17 cellular contexts compared by ENCODE assay signal in the genomic region with DNA sequence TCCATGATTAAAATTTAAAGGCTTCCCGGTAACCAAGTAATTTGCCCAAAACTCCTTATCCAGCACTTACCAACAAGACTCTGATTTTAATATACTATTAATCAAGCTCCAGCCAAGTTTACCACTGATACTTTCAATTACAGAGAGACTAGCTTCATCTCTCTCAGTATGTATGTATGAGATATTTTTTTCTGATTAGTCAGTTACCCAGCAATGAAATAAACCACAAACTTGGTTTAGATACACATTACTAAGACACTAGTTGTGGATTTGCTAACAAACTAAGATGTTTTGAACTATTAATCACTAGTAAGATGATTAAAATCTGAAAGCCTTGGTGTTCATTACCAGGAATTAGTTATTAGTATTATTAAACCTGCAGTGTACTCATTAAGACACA.
DNase-seq lines count a peak whose midpoint lies in the region; ATAC-seq and TF ChIP-seq lines count a peak whose summit lies in the region.
"Had no signal": no experiment of that assay in that cellular context is flagged by ENCODE, and none has a peak within 500 bp of the region (broad histone marks: within the 10 kb centered on the region; RNA-seq: fewer than 3 reads in every experiment).

No MANE protein-coding gene starts in this region.

- 82% methylated on average over 1 of the region's 1 CpG; no CpG with 5 or more reads in 1 of the 2 experiments for WGBS in endodermal cell (ENCODE audit: insufficient coverage in 1 of 2, insufficient read length in 1 of 2), 2 experiments

- no peaks in the 10 kb centered on the region for H4K20me1 ChIP-seq in OCI-LY1 (ENCODE audit: insufficient read depth, low read length)
- no peaks in the 10 kb centered on the region for H4K20me1 ChIP-seq in neural progenitor cell (ENCODE audit: low read depth)

- TF ChIP-seq CTCF in OCI-LY1 (IDR thresholded peaks at IDR 0.05; ENCODE audit: low read length) = no peak
- TF ChIP-seq CTCF in endodermal cell (conservative IDR thresholded peaks at IDR 0.05) = no peak
- TF ChIP-seq CTCF in neural progenitor cell (IDR thresholded peaks at IDR 0.05) = no peak

- H3K4me3 Mint-ChIP-seq in endodermal cell (no peak overlapping the region), neural progenitor cell (no peak overlapping the region)
- no peak overlapping the region for H3K4me3 Mint-ChIP-seq in natural killer cell treated with Interleukin-12 subunit alpha and Interleukin-12 subunit beta and Interleukin-15 and Interleukin-18, amount 100 ng/mL, for 72 hours
- no peak overlapping the region for H3K4me3 Mint-ChIP-seq in activated T-helper 2 cell treated with anti-CD3 and anti-CD28 coated beads, Interferon-gamma antibody, Interleukin-2, Interleukin-4, amounts not matched to agents 10 μg/mL and 5 μg/mL and 100 μg/mL, durations not matched to agents 14 hours and 24 hours and 36 hours (ENCODE audit: low read depth)
- H3K4me3 Mint-ChIP-seq: activated naive CD8-positive, alpha-beta T cell treated with anti-CD3 and anti-CD28 coated beads, Interleukin-2, amount 50 U/mL, for 24 hours; activated T-cell treated with anti-CD3 and anti-CD28 coated beads, Interleukin-2, amount 50 U/mL, for 4 hours had no signal

- H3K4me1 Mint-ChIP-seq in endodermal cell (peaks cover 7% of the 10 kb centered on the region), neural progenitor cell (peaks cover 6% of the 10 kb centered on the region)
- no peaks in the 10 kb centered on the region for H3K4me1 Mint-ChIP-seq in natural killer cell treated with Interleukin-12 subunit alpha and Interleukin-12 subunit beta and Interleukin-15 and Interleukin-18, amount 100 ng/mL, for 72 hours (ENCODE audit: low read depth in 2 of 2)
- no peaks in the 10 kb centered on the region for H3K4me1 Mint-ChIP-seq in activated T-helper 2 cell treated with anti-CD3 and anti-CD28 coated beads, Interferon-gamma antibody, Interleukin-2, Interleukin-4, amounts not matched to agents 10 μg/mL and 5 μg/mL and 100 μg/mL, durations not matched to agents 14 hours and 24 hours and 36 hours (ENCODE audit: low read depth)
- H3K4me1 Mint-ChIP-seq: activated naive CD8-positive, alpha-beta T cell treated with anti-CD3 and anti-CD28 coated beads, Interleukin-2, amount 50 U/mL, for 24 hours had no signal

- no peak overlapping the region for H3K4me2 ChIP-seq in OCI-LY1 (ENCODE audit: low read length)
- H3K4me2 ChIP-seq in neural progenitor cell = no peak overlapping the region

- H2AFZ ChIP-seq in OCI-LY1 (ENCODE audit: low read length) (peak overlapping the region; percentile 54; the same call in 1 of the 2 replicates), neural progenitor cell (replicated peaks) (peak overlapping the region; percentile 55)

- H3F3A ChIP-seq in OCI-LY1 (ENCODE audit: insufficient read depth, low read length) = peaks cover 3% of the 10 kb centered on the region; the same call in 1 of the 2 replicates
- H3F3A ChIP-seq in neural progenitor cell (ENCODE audit: low read depth) = no peaks in the 10 kb centered on the region

- H3K27ac ChIP-seq in OCI-LY1 (ENCODE audit: low read depth, low read length, poor library complexity, severe bottlenecking) (no peak overlapping the region), endodermal cell (ENCODE audit: low read depth, low read length) (no peak overlapping the region), neural progenitor cell (no peak overlapping the region)
- H3K27ac ChIP-seq: colonic mucosa had no signal

- H3K9me2 ChIP-seq in OCI-LY1 (ENCODE audit: low read depth, low read length) = no peaks in the 10 kb centered on the region

- H3K9me3 Mint-ChIP-seq in endodermal cell (no peaks in the 10 kb centered on the region), neural progenitor cell (no peaks in the 10 kb centered on the region)
- no peaks in the 10 kb centered on the region for H3K9me3 Mint-ChIP-seq in natural killer cell treated with Interleukin-12 subunit alpha and Interleukin-12 subunit beta and Interleukin-15 and Interleukin-18, amount 100 ng/mL, for 72 hours
- no peaks in the 10 kb centered on the region for H3K9me3 Mint-ChIP-seq in activated T-helper 2 cell treated with anti-CD3 and anti-CD28 coated beads, Interferon-gamma antibody, Interleukin-2, Interleukin-4, amounts not matched to agents 10 μg/mL and 5 μg/mL and 100 μg/mL, durations not matched to agents 14 hours and 24 hours and 36 hours

- ATAC-seq in natural killer cell treated with Interleukin-12 subunit alpha and Interleukin-12 subunit beta and Interleukin-15 and Interleukin-18, amount 100 ng/mL, for 72 hours = no peak
- ATAC-seq in HG03520 (IDR thresholded peaks at IDR 0.05; ENCODE audit: unreplicated experiment) (no peak), HG03342 (IDR thresholded peaks at IDR 0.05; ENCODE audit: unreplicated experiment) (no peak)
- ATAC-seq: activated naive CD8-positive, alpha-beta T cell treated with anti-CD3 and anti-CD28 coated beads, Interleukin-2, amount 50 U/mL, for 24 hours; activated T-cell treated with anti-CD3 and anti-CD28 coated beads, Interleukin-2, amount 50 U/mL, for 4 hours; left lobe of liver had no signal

- H3K79me2 ChIP-seq in OCI-LY1 (ENCODE audit: insufficient read depth, low read length) = no peaks in the 10 kb centered on the region
- no peaks in the 10 kb centered on the region for H3K79me2 ChIP-seq in neural progenitor cell (ENCODE audit: low read depth)

- H3K36me3 ChIP-seq in OCI-LY1 (ENCODE audit: insufficient read depth, low read length) = no peaks in the 10 kb centered on the region
- no peaks in the 10 kb centered on the region for H3K36me3 ChIP-seq in endodermal cell (ENCODE audit: control insufficient read depth, insufficient read depth, low read length)
- no peaks in the 10 kb centered on the region for H3K36me3 ChIP-seq in neural progenitor cell
- H3K36me3 ChIP-seq: colonic mucosa had no signal

- no peaks in the 10 kb centered on the region for H3K4me1 ChIP-seq in OCI-LY1 (ENCODE audit: insufficient read depth, low read length, severe bottlenecking)
- H3K4me1 ChIP-seq in endodermal cell (ENCODE audit: control insufficient read depth, insufficient read depth, low read length) = no peaks in the 10 kb centered on the region
- no peaks in the 10 kb centered on the region for H3K4me1 ChIP-seq in neural progenitor cell
- H3K4me1 ChIP-seq: colonic mucosa had no signal

- H3K9me3 ChIP-seq in OCI-LY1 (ENCODE audit: low read length) (no peaks in the 10 kb centered on the region), endodermal cell (ENCODE audit: control insufficient read depth, low read length) (no peaks in the 10 kb centered on the region), neural progenitor cell (ENCODE audit: low read depth) (no peaks in the 10 kb centered on the region)
- H3K9me3 ChIP-seq: colonic mucosa had no signal

- H3K9ac ChIP-seq in OCI-LY1 (ENCODE audit: low read length) (no peak overlapping the region), endodermal cell (ENCODE audit: extremely low read depth, low read length, poor library complexity, severe bottlenecking) (no peak overlapping the region), neural progenitor cell (no peak overlapping the region)

- H3K4me3 ChIP-seq in OCI-LY1 (ENCODE audit: low read depth, low read length, poor library complexity, severe bottlenecking) (no peak overlapping the region), endodermal cell (ENCODE audit: low read length) (no peak overlapping the region), neural progenitor cell (no peak overlapping the region)
- H3K4me3 ChIP-seq: colonic mucosa had no signal

- H3K27ac Mint-ChIP-seq in endodermal cell = peak overlapping the region; percentile 37
- peak overlapping the region; percentile 43 for H3K27ac Mint-ChIP-seq in neural progenitor cell
- no peak overlapping the region for H3K27ac Mint-ChIP-seq in natural killer cell treated with Interleukin-12 subunit alpha and Interleukin-12 subunit beta and Interleukin-15 and Interleukin-18, amount 100 ng/mL, for 72 hours
- no peak overlapping the region for H3K27ac Mint-ChIP-seq in activated T-helper 2 cell treated with anti-CD3 and anti-CD28 coated beads, Interferon-gamma antibody, Interleukin-2, Interleukin-4, amounts not matched to agents 10 μg/mL and 5 μg/mL and 100 μg/mL, durations not matched to agents 14 hours and 24 hours and 36 hours
- H3K27ac Mint-ChIP-seq: activated naive CD8-positive, alpha-beta T cell treated with anti-CD3 and anti-CD28 coated beads, Interleukin-2, amount 50 U/mL, for 24 hours had no signal

- intact Hi-C loops in activated T-helper 2 cell treated with anti-CD3 and anti-CD28 coated beads, Interferon-gamma antibody, Interleukin-2, Interleukin-4, amounts not matched to agents 10 μg/mL and 5 μg/mL and 100 μg/mL, durations not matched to agents 14 hours and 24 hours and 36 hours (cut with micrococcal nuclease) = no loop called here

- no peaks in the 10 kb centered on the region for H3K36me3 Mint-ChIP-seq in endodermal cell (ENCODE audit: low read depth)
- no peaks in the 10 kb centered on the region for H3K36me3 Mint-ChIP-seq in neural progenitor cell
- no peaks in the 10 kb centered on the region for H3K36me3 Mint-ChIP-seq in natural killer cell treated with Interleukin-12 subunit alpha and Interleukin-12 subunit beta and Interleukin-15 and Interleukin-18, amount 100 ng/mL, for 72 hours
- no peaks in the 10 kb centered on the region for H3K36me3 Mint-ChIP-seq in activated T-helper 2 cell treated with anti-CD3 and anti-CD28 coated beads, Interferon-gamma antibody, Interleukin-2, Interleukin-4, amounts not matched to agents 10 μg/mL and 5 μg/mL and 100 μg/mL, durations not matched to agents 14 hours and 24 hours and 36 hours (ENCODE audit: low read depth)

- no peaks in the 10 kb centered on the region for H3K27me3 Mint-ChIP-seq in endodermal cell (ENCODE audit: insufficient read depth)
- H3K27me3 Mint-ChIP-seq in neural progenitor cell (ENCODE audit: insufficient read depth, low read depth) = no peaks in the 10 kb centered on the region
- H3K27me3 Mint-ChIP-seq in natural killer cell treated with Interleukin-12 subunit alpha and Interleukin-12 subunit beta and Interleukin-15 and Interleukin-18, amount 100 ng/mL, for 72 hours = no peaks in the 10 kb centered on the region
- H3K27me3 Mint-ChIP-seq in activated T-helper 2 cell treated with anti-CD3 and anti-CD28 coated beads, Interferon-gamma antibody, Interleukin-2, Interleukin-4, amounts not matched to agents 10 μg/mL and 5 μg/mL and 100 μg/mL, durations not matched to agents 14 hours and 24 hours and 36 hours (ENCODE audit: low read depth) = no peaks in the 10 kb centered on the region
- H3K27me3 Mint-ChIP-seq: activated naive CD8-positive, alpha-beta T cell treated with anti-CD3 and anti-CD28 coated beads, Interleukin-2, amount 50 U/mL, for 24 hours had no signal

- H3K27me3 ChIP-seq in OCI-LY1 (ENCODE audit: insufficient read depth, low read length) (no peaks in the 10 kb centered on the region), endodermal cell (ENCODE audit: control insufficient read depth, insufficient read depth, low read length, poor library complexity, severe bottlenecking) (no peaks in the 10 kb centered on the region), neural progenitor cell (no peaks in the 10 kb centered on the region)
- H3K27me3 ChIP-seq: colonic mucosa had no signal

- DNase-seq in GM04503 (ENCODE audit: low read depth) (peak; percentile 10), endodermal cell (no peak), neural progenitor cell (ENCODE audit: low spot score) (no peak)
- DNase-seq in natural killer cell treated with Interleukin-12 subunit alpha and Interleukin-12 subunit beta and Interleukin-15 and Interleukin-18, amount 100 ng/mL, for 72 hours (ENCODE audit: low spot score) = no peak
- DNase-seq in activated T-helper 2 cell treated with anti-CD3 and anti-CD28 coated beads, Interferon-gamma antibody, Interleukin-2, Interleukin-4, amounts not matched to agents 10 μg/mL and 5 μg/mL and 100 μg/mL, durations not matched to agents 14 hours and 24 hours and 36 hours (ENCODE audit: low spot score) = no peak
- DNase-seq: activated CD4-positive, alpha-beta T cell treated with anti-CD3 and anti-CD28 coated beads, Interleukin-2, amount 50 U/mL, for 4 hours; activated naive CD8-positive, alpha-beta T cell treated with anti-CD3 and anti-CD28 coated beads, Interleukin-2, amount 50 U/mL, for 24 hours; activated T-cell treated with anti-CD3 and anti-CD28 coated beads, Interleukin-2, amount 50 U/mL, for 4 hours; colonic mucosa; NCI-H1930; NCI-H526 treated with DMSO at 0.1 percent for 48 hours; SIG-M5; T-helper 9 cell had no signal

Comparison
In these comparisons a context has a peak if more than half of its experiments do, and no peak if none do; other contexts are left out.
1. H3K27ac Mint-ChIP-seq: peak in endodermal cell (single experiment) and neural progenitor cell (single experiment); none in natural killer cell treated with Interleukin-12 subunit alpha and Interleukin-12 subunit beta and Interleukin-15 and Interleukin-18, amount 100 ng/mL, for 72 hours (0 of 2) and activated T-helper 2 cell treated with anti-CD3 and anti-CD28 coated beads, Interferon-gamma antibody, Interleukin-2, Interleukin-4, amounts not matched to agents 10 μg/mL and 5 μg/mL and 100 μg/mL, durations not matched to agents 14 hours and 24 hours and 36 hours (single experiment).